In the genomic region with DNA sequence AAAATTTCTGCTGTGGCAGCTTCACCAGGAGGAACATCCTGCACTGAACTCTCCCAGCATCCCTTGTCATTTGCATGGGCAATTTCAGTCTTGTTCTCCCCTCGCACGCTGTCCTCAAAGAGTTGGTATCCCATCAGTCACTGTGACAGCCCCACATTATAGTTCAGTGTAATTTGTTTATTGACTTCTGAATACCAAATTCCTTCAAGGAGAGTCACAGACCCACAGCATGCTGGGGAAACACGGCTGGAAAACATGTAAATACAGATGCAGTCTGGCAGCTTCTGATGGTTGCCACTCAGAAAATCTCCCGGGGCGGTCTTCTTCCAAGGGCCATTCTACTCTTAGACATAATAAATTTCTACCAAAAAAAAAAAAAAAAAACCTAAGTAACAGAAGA, we compare ENCODE assay signal across 26 cellular contexts.
DNase-seq lines count a peak whose midpoint lies in the region; TF ChIP-seq lines count a peak whose summit lies in the region.
"Had no signal": no experiment of that assay in that cellular context is flagged by ENCODE, and none has a peak within 500 bp of the region (broad histone marks: within the 10 kb centered on the region; RNA-seq: fewer than 3 reads in every experiment).

No MANE protein-coding gene starts in this region.

- H3K4me1 Mint-ChIP-seq in activated CD4-positive, alpha-beta memory T cell treated with anti-CD3 and anti-CD28 coated beads for 36 hours (ENCODE audit: low read depth), result no peaks in the 10 kb centered on the region
- no peaks in the 10 kb centered on the region for H3K4me1 Mint-ChIP-seq in activated CD4-positive, alpha-beta memory T cell treated with anti-CD3 and anti-CD28 coated beads, Interleukin-2, amount 10 ng/mL, durations not matched to agents 7 days and 5 days
- H3K4me1 Mint-ChIP-seq: activated naive CD8-positive, alpha-beta T cell treated with anti-CD3 and anti-CD28 coated beads, Interleukin-2, amount 10 ng/mL, durations not matched to agents 7 days and 5 days had no signal

- TF ChIP-seq CTCF in RWPE1 (conservative IDR thresholded peaks at IDR 0.05; ENCODE audit: low read depth), result no peak
- no peak for TF ChIP-seq CTCF in fibroblast of lung (conservative IDR thresholded peaks at IDR 0.05 in 1 of 2, IDR thresholded peaks at IDR 0.05 in 1 of 2; ENCODE audit: low read depth in 1 of 2, low read length in 2 of 2)

- H3K9ac ChIP-seq in fibroblast of lung (ENCODE audit: insufficient read depth, low read length), result no peak overlapping the region

- H3K27ac ChIP-seq in RWPE1 (no peak overlapping the region), fibroblast of lung (ENCODE audit: insufficient read depth, low read length) (no peak overlapping the region)
- H3K27ac ChIP-seq: gastrocnemius medialis, transverse colon, WERI-Rb-1 had no signal

- peaks cover 3% of the 10 kb centered on the region for H3K27me3 Mint-ChIP-seq in activated CD4-positive, alpha-beta memory T cell treated with anti-CD3 and anti-CD28 coated beads for 36 hours
- no peaks in the 10 kb centered on the region for H3K27me3 Mint-ChIP-seq in activated CD4-positive, alpha-beta memory T cell treated with anti-CD3 and anti-CD28 coated beads, Interleukin-2, amount 10 ng/mL, durations not matched to agents 7 days and 5 days
- H3K27me3 Mint-ChIP-seq: activated naive CD8-positive, alpha-beta T cell treated with anti-CD3 and anti-CD28 coated beads, Interleukin-2, amount 10 ng/mL, durations not matched to agents 7 days and 5 days had no signal

- H3K9me3 ChIP-seq in fibroblast of lung (ENCODE audit: control insufficient read depth, insufficient read depth, low read depth, low read length), result no peaks in the 10 kb centered on the region
- H3K9me3 ChIP-seq: gastrocnemius medialis, transverse colon had no signal

- no peaks in the 10 kb centered on the region for H3K36me3 Mint-ChIP-seq in activated CD4-positive, alpha-beta memory T cell treated with anti-CD3 and anti-CD28 coated beads for 36 hours
- H3K36me3 Mint-ChIP-seq in activated CD4-positive, alpha-beta memory T cell treated with anti-CD3 and anti-CD28 coated beads, Interleukin-2, amount 10 ng/mL, durations not matched to agents 7 days and 5 days (ENCODE audit: low read depth), result no peaks in the 10 kb centered on the region
- H3K36me3 Mint-ChIP-seq: activated naive CD8-positive, alpha-beta T cell treated with anti-CD3 and anti-CD28 coated beads, Interleukin-2, amount 10 ng/mL, durations not matched to agents 7 days and 5 days had no signal

- no peaks in the 10 kb centered on the region for H3K27me3 ChIP-seq in fibroblast of lung (ENCODE audit: control insufficient read depth, insufficient read depth, low read length)
- H3K27me3 ChIP-seq: gastrocnemius medialis, transverse colon had no signal

- H3K4me3 Mint-ChIP-seq in activated CD4-positive, alpha-beta memory T cell treated with anti-CD3 and anti-CD28 coated beads for 36 hours, result no peak overlapping the region
- H3K4me3 Mint-ChIP-seq in activated CD4-positive, alpha-beta memory T cell treated with anti-CD3 and anti-CD28 coated beads, Interleukin-2, amount 10 ng/mL, durations not matched to agents 7 days and 5 days, result no peak overlapping the region
- H3K4me3 Mint-ChIP-seq: activated naive CD8-positive, alpha-beta T cell treated with anti-CD3 and anti-CD28 coated beads, Interleukin-2, amount 10 ng/mL, durations not matched to agents 7 days and 5 days; GM23338; T-helper 2 cell treated with Interferon-gamma antibody and Interleukin-4, amounts not matched to agents 5 μg/mL and 100 μg/mL, for 36 hours had no signal

- intact Hi-C loops in activated CD4-positive, alpha-beta memory T cell treated with anti-CD3 and anti-CD28 coated beads for 36 hours (cut with micrococcal nuclease), result no loop called here

- no peaks in the 10 kb centered on the region for H3K4me1 ChIP-seq in fibroblast of lung (ENCODE audit: control insufficient read depth, extremely low read depth, insufficient read depth, low read length)
- H3K4me1 ChIP-seq: gastrocnemius medialis, transverse colon had no signal

- H3K27ac Mint-ChIP-seq in activated CD4-positive, alpha-beta memory T cell treated with anti-CD3 and anti-CD28 coated beads for 36 hours, result no peak overlapping the region
- no peak overlapping the region for H3K27ac Mint-ChIP-seq in activated CD4-positive, alpha-beta memory T cell treated with anti-CD3 and anti-CD28 coated beads, Interleukin-2, amount 10 ng/mL, durations not matched to agents 7 days and 5 days
- H3K27ac Mint-ChIP-seq: activated naive CD8-positive, alpha-beta T cell treated with anti-CD3 and anti-CD28 coated beads, Interleukin-2, amount 10 ng/mL, durations not matched to agents 7 days and 5 days; activated T-helper 2 cell treated with anti-CD3 and anti-CD28 coated beads, Interferon-gamma antibody, Interleukin-2, Interleukin-4, amounts not matched to agents 10 μg/mL and 5 μg/mL and 100 μg/mL, durations not matched to agents 14 hours and 24 hours and 36 hours; GM23338; T-helper 2 cell treated with Interferon-gamma antibody and Interleukin-4, amounts not matched to agents 5 μg/mL and 100 μg/mL, for 36 hours had no signal

- H4K20me1 ChIP-seq in fibroblast of lung (ENCODE audit: control insufficient read depth, extremely low read depth, insufficient read depth, low read length), result no peaks in the 10 kb centered on the region

- H3K9me3 Mint-ChIP-seq in activated CD4-positive, alpha-beta memory T cell treated with anti-CD3 and anti-CD28 coated beads for 36 hours, result peaks cover 8% of the 10 kb centered on the region
- no peaks in the 10 kb centered on the region for H3K9me3 Mint-ChIP-seq in activated CD4-positive, alpha-beta memory T cell treated with anti-CD3 and anti-CD28 coated beads, Interleukin-2, amount 10 ng/mL, durations not matched to agents 7 days and 5 days
- H3K9me3 Mint-ChIP-seq: activated naive CD8-positive, alpha-beta T cell treated with anti-CD3 and anti-CD28 coated beads, Interleukin-2, amount 10 ng/mL, durations not matched to agents 7 days and 5 days; activated T-helper 2 cell treated with anti-CD3 and anti-CD28 coated beads, Interferon-gamma antibody, Interleukin-2, Interleukin-4, amounts not matched to agents 10 μg/mL and 5 μg/mL and 100 μg/mL, durations not matched to agents 14 hours and 24 hours and 36 hours; GM23338; T-helper 2 cell treated with Interferon-gamma antibody and Interleukin-4, amounts not matched to agents 5 μg/mL and 100 μg/mL, for 36 hours had no signal

- H3K4me3 ChIP-seq in fibroblast of lung (replicated peaks in 1 of 4; ENCODE audit: control extremely low read depth in 1 of 4, insufficient read depth in 1 of 4, low read depth in 3 of 4, low read length in 4 of 4), result no peak overlapping the region
- H3K4me3 ChIP-seq: gastrocnemius medialis, GM23338, lung, transverse colon had no signal

- no peak overlapping the region for H3K4me2 ChIP-seq in fibroblast of lung (ENCODE audit: extremely low read depth, insufficient read depth, low read length)
- H3K4me2 ChIP-seq: GM23338 had no signal

- no peaks in the 10 kb centered on the region for H3K79me2 ChIP-seq in fibroblast of lung (ENCODE audit: control insufficient read depth, insufficient read depth, low read length)

- no peaks in the 10 kb centered on the region for H3K36me3 ChIP-seq in fibroblast of lung (ENCODE audit: control insufficient read depth, insufficient read depth, low read length)
- H3K36me3 ChIP-seq: gastrocnemius medialis, transverse colon, WERI-Rb-1 had no signal

- DNase-seq in H4 (ENCODE audit: low spot score) (peak; percentile 21), RWPE1 (ENCODE audit: low spot score) (peak; percentile 8), fibroblast of lung (ENCODE audit: low read depth in 2 of 2) (peak; percentile 25 to 26), renal cortical epithelial cell (ENCODE audit: low read depth) (peak; percentile 33), NCI-H2029 treated with DMSO at 0.1 percent for 48 hours (lab: John Stamatoyannopoulos, UW) (no peak), AG08396 (ENCODE audit: low spot score) (no peak)
- DNase-seq in activated CD4-positive, alpha-beta memory T cell treated with anti-CD3 and anti-CD28 coated beads for 36 hours, result no peak
- no peak for DNase-seq in activated CD4-positive, alpha-beta memory T cell treated with anti-CD3 and anti-CD28 coated beads, Interleukin-2, amount 10 ng/mL, durations not matched to agents 7 days and 5 days
- DNase-seq: activated CD4-positive, alpha-beta T cell treated with anti-CD3 and anti-CD28 coated beads, Interleukin-2, amount 50 U/mL, for 1 hour; activated CD8-positive, alpha-beta memory T cell treated with anti-CD3 and anti-CD28 coated beads, Interleukin-2, amount 50 U/mL, for 4 hours; activated naive CD8-positive, alpha-beta T cell treated with anti-CD3 and anti-CD28 coated beads, Interleukin-2, amount 10 ng/mL, durations not matched to agents 7 days and 5 days; caudate nucleus; gastrocnemius medialis; hypothalamus; Kasumi-1; NCI-H1105; NCI-H2029; NCI-H446; stimulated activated CD4-positive, alpha-beta T cell treated with anti-CD3 and anti-CD28 coated beads, Interleukin-4, amount 100 ng/mL, for 4 hours; stimulated activated naive CD8-positive, alpha-beta T cell treated with anti-CD3 and anti-CD28 coated beads, Interleukin-15, Interleukin-2, amounts not matched to agents 100 U/mL and 50 U/mL, for 24 hours; transverse colon; WERI-Rb-1 had no signal

- CTCF ChIA-PET in RWPE1 (lab: Yijun Ruan, JAX), result interaction anchor here (0.8 kb wide), 1 partner anchor 31 kb away, joined by 3 read pairs; no protein-coding TSS in a partner anchor
- CTCF ChIA-PET in activated CD4-positive, alpha-beta memory T cell treated with anti-CD3 and anti-CD28 coated beads for 36 hours (lab: Charles Lee), result no interaction called here
- CTCF ChIA-PET in activated CD4-positive, alpha-beta memory T cell treated with anti-CD3 and anti-CD28 coated beads, Interleukin-2, amount 10 ng/mL, durations not matched to agents 7 days and 5 days (lab: Charles Lee), result no interaction called here

- H2AFZ ChIP-seq in fibroblast of lung (ENCODE audit: low read length), result no peak overlapping the region
- H2AFZ ChIP-seq: GM23338 had no signal

- POLR2A ChIA-PET in RWPE1 (lab: Yijun Ruan, JAX; ENCODE audit: low non-redundant PET), result no interaction called here
- POLR2A ChIA-PET in activated CD4-positive, alpha-beta memory T cell treated with anti-CD3 and anti-CD28 coated beads for 36 hours (lab: Charles Lee), result no interaction called here
- POLR2A ChIA-PET in activated CD4-positive, alpha-beta memory T cell treated with anti-CD3 and anti-CD28 coated beads, Interleukin-2, amount 10 ng/mL, durations not matched to agents 7 days and 5 days (lab: Charles Lee), result no interaction called here

Comparison
In these comparisons a context has a peak if more than half of its experiments do, and no peak if none do; other contexts are left out.
1. DNase-seq: peak in H4 (single experiment), RWPE1 (single experiment), fibroblast of lung (2 of 2) and renal cortical epithelial cell (single experiment); none in NCI-H2029 treated with DMSO at 0.1 percent for 48 hours (single experiment), activated CD4-positive, alpha-beta memory T cell treated with anti-CD3 and anti-CD28 coated beads for 36 hours (single experiment), activated CD4-positive, alpha-beta memory T cell treated with anti-CD3 and anti-CD28 coated beads, Interleukin-2, amount 10 ng/mL, durations not matched to agents 7 days and 5 days (single experiment) and AG08396 (single experiment).